Comparison of ENCODE assay signal across 13 cellular contexts in the genomic region with DNA sequence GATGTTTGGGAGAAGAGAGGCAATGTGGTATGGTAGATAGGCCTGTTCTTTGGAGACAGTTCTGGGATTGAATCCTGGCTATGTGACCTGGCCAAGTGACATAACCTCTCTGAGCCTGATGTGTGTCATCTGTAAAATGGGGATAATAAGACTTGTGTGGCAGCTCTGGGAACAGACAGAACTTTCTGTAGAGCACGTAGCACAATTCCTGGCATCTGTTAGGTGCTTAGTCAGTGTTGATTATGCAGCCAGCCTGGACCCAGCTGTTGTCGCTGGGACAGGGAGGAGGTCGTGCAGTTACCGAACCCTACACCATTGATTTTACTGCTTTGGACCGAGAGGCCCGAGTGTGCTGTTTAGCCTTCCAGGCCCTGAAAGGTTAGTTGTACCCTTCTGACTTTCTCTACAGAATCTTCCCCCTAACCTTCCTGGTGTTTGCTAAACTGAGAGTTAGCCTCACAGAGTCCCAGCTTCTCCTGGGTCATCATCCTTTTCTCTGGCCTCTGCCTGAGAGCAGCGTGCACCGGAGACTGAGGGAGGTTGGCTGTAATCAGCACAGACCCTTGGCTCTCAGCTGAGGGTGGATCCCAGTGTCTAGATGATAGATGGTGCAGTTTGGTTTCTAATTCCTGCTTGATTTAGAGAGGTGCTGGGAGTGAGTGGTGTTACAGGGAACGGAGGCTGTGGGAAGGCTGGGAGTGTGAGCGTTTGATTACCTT. TPM values are rescaled to one million over a fixed set of nuclear protein-coding genes. Genes with fewer than 3 reads are reported as not detected.
DNase-seq lines count a peak whose midpoint lies in the region; ATAC-seq and TF ChIP-seq lines count a peak whose summit lies in the region.
"Had no signal": no experiment of that assay in that cellular context is flagged by ENCODE, and none has a peak within 500 bp of the region (broad histone marks: within the 10 kb centered on the region; RNA-seq: fewer than 3 reads in every experiment).

No MANE protein-coding gene starts in this region.

- no peak for DNase-seq in activated naive CD8-positive, alpha-beta T cell treated with anti-CD3 and anti-CD28 coated beads, Interleukin-2, amount 10 ng/mL, durations not matched to agents 7 days and 5 days
- DNase-seq in activated naive CD8-positive, alpha-beta T cell treated with anti-CD3 and anti-CD28 coated beads for 36 hours = no peak
- DNase-seq in epithelial cell of proximal tubule (ENCODE audit: low read depth) (no peak), naive B cell (no peak), tibial nerve (ENCODE audit: low spot score in 2 of 2) (no peak)
- DNase-seq in CD4-positive, alpha-beta T cell = no peak
- DNase-seq: cerebellar nuclear complex; foreskin melanocyte; stimulated activated CD4-positive, alpha-beta T cell treated with anti-CD3 and anti-CD28 coated beads, Interleukin-4, amount 100 ng/mL, for 4 hours had no signal

- H3K4me1 ChIP-seq in urinary bladder (ENCODE audit: insufficient read depth) (peaks cover 2% of the 10 kb centered on the region), tibial nerve (peaks cover 0 to 9% (median 0%) of the 10 kb centered on the region in 4 donors)

- no peaks in the 10 kb centered on the region for H3K27me3 Mint-ChIP-seq in activated naive CD8-positive, alpha-beta T cell treated with anti-CD3 and anti-CD28 coated beads, Interleukin-2, amount 10 ng/mL, durations not matched to agents 7 days and 5 days
- H3K27me3 Mint-ChIP-seq in activated naive CD8-positive, alpha-beta T cell treated with anti-CD3 and anti-CD28 coated beads for 36 hours = no peaks in the 10 kb centered on the region
- H3K27me3 Mint-ChIP-seq in naive B cell = no peaks in the 10 kb centered on the region
- H3K27me3 Mint-ChIP-seq in CD4-positive, alpha-beta T cell = no peaks in the 10 kb centered on the region

- peak overlapping the region; percentile 21 for H3K27ac Mint-ChIP-seq in activated naive CD8-positive, alpha-beta T cell treated with anti-CD3 and anti-CD28 coated beads, Interleukin-2, amount 10 ng/mL, durations not matched to agents 7 days and 5 days
- no peak overlapping the region for H3K27ac Mint-ChIP-seq in activated naive CD8-positive, alpha-beta T cell treated with anti-CD3 and anti-CD28 coated beads for 36 hours
- H3K27ac Mint-ChIP-seq in naive B cell = peak overlapping the region in 5 of 6 donors; percentile 2 to 89 (median 42)
- H3K27ac Mint-ChIP-seq in CD4-positive, alpha-beta T cell = no peak overlapping the region

- no peak for TF ChIP-seq EP300 in tibial nerve (IDR thresholded peaks at IDR 0.05)

- CTCF ChIA-PET in CD4-positive, alpha-beta T cell (lab: Charles Lee) = no interaction called here

- intact Hi-C loops in CD4-positive, alpha-beta T cell (cut with DNase I, micrococcal nuclease) = loop anchor here in 1 of 2 experiments (10.0 kb wide), 1 partner anchor 157 kb away; no protein-coding TSS in a partner anchor

- H3K4me3 ChIP-seq in epithelial cell of proximal tubule (ENCODE audit: low read depth, low read length) (peak overlapping the region; percentile 23), urinary bladder (ENCODE audit: low read depth, low read length) (no peak overlapping the region), tibial nerve (no peak overlapping the region)
- H3K4me3 ChIP-seq: HAP-1, thoracic aorta had no signal

- H3K4me3 Mint-ChIP-seq in activated naive CD8-positive, alpha-beta T cell treated with anti-CD3 and anti-CD28 coated beads, Interleukin-2, amount 10 ng/mL, durations not matched to agents 7 days and 5 days = no peak overlapping the region
- H3K4me3 Mint-ChIP-seq in activated naive CD8-positive, alpha-beta T cell treated with anti-CD3 and anti-CD28 coated beads for 36 hours = no peak overlapping the region
- peak overlapping the region in 1 of 8 donors; percentile 63 for H3K4me3 Mint-ChIP-seq in naive B cell
- H3K4me3 Mint-ChIP-seq in CD4-positive, alpha-beta T cell = no peak overlapping the region

- H3K36me3 ChIP-seq in urinary bladder (ENCODE audit: insufficient read depth) (no peaks in the 10 kb centered on the region), tibial nerve (no peaks in the 10 kb centered on the region)
- H3K36me3 ChIP-seq: thoracic aorta had no signal

- WGBS in urinary bladder = 52% methylated on average over 10 of the region's 10 CpGs
- 71 to 81% methylated on average over 10 of the region's 10 CpGs for WGBS in tibial nerve, 2 donors

- H3K27me3 ChIP-seq in CD4-positive, alpha-beta T cell (ENCODE audit: control insufficient read depth, insufficient read depth, low read length) = no peaks in the 10 kb centered on the region
- H3K27me3 ChIP-seq in tibial nerve = no peaks in the 10 kb centered on the region

- no peak for TF ChIP-seq CTCF in epithelial cell of proximal tubule (conservative IDR thresholded peaks at IDR 0.05; ENCODE audit: low read depth, low read length)
- no peak for TF ChIP-seq CTCF in CD4-positive, alpha-beta T cell (IDR thresholded peaks at IDR 0.05)
- no peak for TF ChIP-seq CTCF in tibial nerve (IDR thresholded peaks at IDR 0.05)

- H3K9me3 ChIP-seq in CD4-positive, alpha-beta T cell (ENCODE audit: control insufficient read depth, low read length) = no peaks in the 10 kb centered on the region
- H3K9me3 ChIP-seq in tibial nerve = no peaks in the 10 kb centered on the region
- H3K9me3 ChIP-seq: HAP-1, thoracic aorta had no signal

- H3K27ac ChIP-seq in urinary bladder (ENCODE audit: low read depth) (peak overlapping the region; percentile 80), tibial nerve (no peak overlapping the region)
- H3K27ac ChIP-seq in CD4-positive, alpha-beta T cell (ENCODE audit: low read depth, low read length) = no peak overlapping the region

- POLR2A ChIA-PET in activated naive CD8-positive, alpha-beta T cell treated with anti-CD3 and anti-CD28 coated beads, Interleukin-2, amount 10 ng/mL, durations not matched to agents 7 days and 5 days (lab: Charles Lee) = no interaction called here
- POLR2A ChIA-PET in CD4-positive, alpha-beta T cell (lab: Charles Lee) = no interaction called here

- H3K4me1 Mint-ChIP-seq in activated naive CD8-positive, alpha-beta T cell treated with anti-CD3 and anti-CD28 coated beads, Interleukin-2, amount 10 ng/mL, durations not matched to agents 7 days and 5 days = peaks cover 54% of the 10 kb centered on the region
- H3K4me1 Mint-ChIP-seq in activated naive CD8-positive, alpha-beta T cell treated with anti-CD3 and anti-CD28 coated beads for 36 hours = peaks cover 50% of the 10 kb centered on the region
- H3K4me1 Mint-ChIP-seq in naive B cell = peaks cover 45 to 65% (median 56%) of the 10 kb centered on the region in 3 donors
- H3K4me1 Mint-ChIP-seq in CD4-positive, alpha-beta T cell (ENCODE audit: low read depth) = peaks cover 76% of the 10 kb centered on the region

- ATAC-seq in activated naive CD8-positive, alpha-beta T cell treated with anti-CD3 and anti-CD28 coated beads, Interleukin-2, amount 10 ng/mL, durations not matched to agents 7 days and 5 days (ENCODE audit: low read depth) = no peak
- ATAC-seq in naive B cell (ENCODE audit: low read depth in 2 of 2) (no peak), HG03097 (IDR thresholded peaks at IDR 0.05; ENCODE audit: low FRiP score, unreplicated experiment) (no peak)
- ATAC-seq in CD4-positive, alpha-beta T cell (ENCODE audit: poor library complexity) = no peak

- H3K9me3 Mint-ChIP-seq in activated naive CD8-positive, alpha-beta T cell treated with anti-CD3 and anti-CD28 coated beads, Interleukin-2, amount 10 ng/mL, durations not matched to agents 7 days and 5 days = no peaks in the 10 kb centered on the region
- no peaks in the 10 kb centered on the region for H3K9me3 Mint-ChIP-seq in activated naive CD8-positive, alpha-beta T cell treated with anti-CD3 and anti-CD28 coated beads for 36 hours
- H3K9me3 Mint-ChIP-seq in naive B cell = no peaks in the 10 kb centered on the region
- H3K9me3 Mint-ChIP-seq in CD4-positive, alpha-beta T cell = no peaks in the 10 kb centered on the region

- peaks cover 12% of the 10 kb centered on the region for H3K36me3 Mint-ChIP-seq in activated naive CD8-positive, alpha-beta T cell treated with anti-CD3 and anti-CD28 coated beads, Interleukin-2, amount 10 ng/mL, durations not matched to agents 7 days and 5 days
- peaks cover 5% of the 10 kb centered on the region for H3K36me3 Mint-ChIP-seq in activated naive CD8-positive, alpha-beta T cell treated with anti-CD3 and anti-CD28 coated beads for 36 hours
- no peaks in the 10 kb centered on the region for H3K36me3 Mint-ChIP-seq in naive B cell
- peaks cover 50% of the 10 kb centered on the region for H3K36me3 Mint-ChIP-seq in CD4-positive, alpha-beta T cell (ENCODE audit: low read depth)

- no peak for TF ChIP-seq POLR2A in tibial nerve (IDR thresholded peaks at IDR 0.05)

RNA-seq across cellular contexts. Expression of gene MSI2, which starts 31.9 kb away (rescaled TPM):
- 100 to 1,000 TPM; 113 to 114 TPM for total RNA-seq in activated naive CD8-positive, alpha-beta T cell treated with anti-CD3 and anti-CD28 coated beads, Interleukin-2, amount 10 ng/mL, durations not matched to agents 7 days and 5 days
- total RNA-seq in activated naive CD8-positive, alpha-beta T cell treated with anti-CD3 and anti-CD28 coated beads for 36 hours = 10 to 100 TPM; 48.0 to 49.4 TPM
- total RNA-seq in epithelial cell of proximal tubule (26.3 and 26.6 TPM in 2 replicates), urinary bladder (43.4 TPM), tibial nerve (10 to 100 TPM; 11.5 to 18.3 (median 14.2) TPM)
- polyA plus RNA-seq in naive B cell (ENCODE audit: low read depth in 6 of 6) (10 to 100 TPM in 1 of 6 donors, 1 to 10 TPM in 5; 4.0 to 11.3 (median 6.8) TPM), urinary bladder (19.0 TPM)
- 100 to 1,000 TPM; 129 to 132 TPM for total RNA-seq in CD4-positive, alpha-beta T cell

Comparison
In these comparisons a context has a peak if more than half of its experiments do, and no peak if none do; other contexts are left out.
1. H3K27ac Mint-ChIP-seq: peak in activated naive CD8-positive, alpha-beta T cell treated with anti-CD3 and anti-CD28 coated beads, Interleukin-2, amount 10 ng/mL, durations not matched to agents 7 days and 5 days (single experiment) and naive B cell (5 of 6); none in activated naive CD8-positive, alpha-beta T cell treated with anti-CD3 and anti-CD28 coated beads for 36 hours (single experiment) and CD4-positive, alpha-beta T cell (single experiment).